Comparison of ENCODE assay signal across 8 cellular contexts in genomic region chrX:134377537-134377936, GRCh38. TPM values are rescaled to one million over a fixed set of nuclear protein-coding genes. Genes with fewer than 3 reads are reported as not detected.
DNase-seq lines count a peak whose midpoint lies in the region; ATAC-seq and TF ChIP-seq lines count a peak whose summit lies in the region.

No MANE protein-coding gene starts in this region.

- intact Hi-C loops in HCT116 (cut with micrococcal nuclease) = no loop called here
- intact Hi-C loops in spleen (cut with DNase I; ENCODE audit: low total_unique reads) = no loop called here
- intact Hi-C loops in posterior vena cava (cut with DNase I) = no loop called here

- H3K27ac ChIP-seq in HCT116 (ENCODE audit: low read depth, low read length) = no peak overlapping the region
- no peak overlapping the region for H3K27ac ChIP-seq in spleen

- peaks cover 17% of the 10 kb centered on the region for H3K36me3 Mint-ChIP-seq in activated naive CD4-positive, alpha-beta T cell treated with anti-CD3 and anti-CD28 coated beads, Interleukin-2, amount 10 ng/mL, durations not matched to agents 7 days and 5 days
- H3K36me3 Mint-ChIP-seq in nephron progenitor cell (ENCODE audit: low read depth) = peaks cover 38% of the 10 kb centered on the region

- TF ChIP-seq CTCF in HCT116 (IDR thresholded peaks at IDR 0.05 in 2 of 3, conservative IDR thresholded peaks at IDR 0.05 in 1 of 3; ENCODE audit: borderline replicate concordance in 1 of 3, insufficient read depth in 1 of 3, low read depth in 2 of 3, low read length in 2 of 3) (peak in 2 of 3 experiments; percentile 22 to 45; a peak in 2 of 6 replicates), nephron progenitor cell (IDR thresholded peaks at IDR 0.05) (no peak), spleen (IDR thresholded peaks at IDR 0.05 in 8 of 11, conservative IDR thresholded peaks at IDR 0.05 in 3 of 11) (peak in 1 of 11 experiments; percentile 9)

- no peaks in the 10 kb centered on the region for H3K27me3 ChIP-seq in HCT116 (ENCODE audit: insufficient read depth, low read length)
- peaks cover 0 to 4% (median 0%) of the 10 kb centered on the region in 7 donors for H3K27me3 ChIP-seq in spleen (replicated peaks in 1 of 7)

- H3K36me3 ChIP-seq in HCT116 (ENCODE audit: control insufficient read depth in 1 of 2, insufficient read depth in 2 of 2, low read length in 2 of 2) (peaks cover 0 to 3% of the 10 kb centered on the region in 2 experiments; a peak in 1 of 4 replicates), spleen (peaks cover 0 to 42% (median 6%) of the 10 kb centered on the region in 6 donors)

- WGBS in spleen, 5 donors = 43 to 50% (median 44%) methylated on average over 5 of the region's 5 CpGs

- POLR2A ChIA-PET in HCT116 (lab: Charles Lee) = no interaction called here

- H3K9ac ChIP-seq in HCT116 (ENCODE audit: low read length) = no peak overlapping the region

- CTCF ChIA-PET in HCT116 (lab: Charles Lee) = interaction anchor here (0.7 to 1.0 kb wide), 3 partner anchors 11 to 108 kb away, joined by 3 to 5 read pairs (median 3); no protein-coding TSS in a partner anchor
- CTCF ChIA-PET in activated naive CD4-positive, alpha-beta T cell treated with anti-CD3 and anti-CD28 coated beads, Interleukin-2, amount 10 ng/mL, durations not matched to agents 7 days and 5 days (lab: Charles Lee) = interaction anchor here (0.6 kb wide), 2 partner anchors 208 to 451 kb away, joined by 3 to 5 read pairs; no protein-coding TSS in a partner anchor

- no TSS peak for BruUV-seq in HCT116 (replicated peaks; lab: Mats Ljungman, UMichigan)

- H4K20me1 ChIP-seq in HCT116 (ENCODE audit: insufficient read depth) = no peaks in the 10 kb centered on the region

- peak; percentile 16; the same call in 1 of the 2 replicates for TF ChIP-seq RAD21 in HCT116 (IDR thresholded peaks at IDR 0.05; ENCODE audit: low read depth)

- H3K4me3 ChIP-seq in HCT116 (replicated peaks in 1 of 2; ENCODE audit: low read depth in 1 of 2, low read length in 2 of 2) = no peak overlapping the region
- no peak overlapping the region for H3K4me3 ChIP-seq in spleen

- DNase-seq in GF-D8 (lab: John Stamatoyannopoulos, UW) (peak; percentile 13), HCT116 (ENCODE audit: low read depth, low spot score) (no peak), NCI-H2171 treated with DMSO at 0.1 percent for 48 hours (lab: John Stamatoyannopoulos, UW) (peak; percentile 11), nephron progenitor cell (peak; percentile 11), spleen (no peak), posterior vena cava (ENCODE audit: low spot score) (no peak)
- DNase-seq in activated naive CD4-positive, alpha-beta T cell treated with anti-CD3 and anti-CD28 coated beads, Interleukin-2, amount 10 ng/mL, durations not matched to agents 7 days and 5 days = peak; percentile 25

- H3K9me3 ChIP-seq in HCT116 (ENCODE audit: control insufficient read depth in 1 of 2, insufficient read depth in 1 of 2, low read depth in 1 of 2, low read length in 2 of 2) (no peaks in the 10 kb centered on the region), spleen (no peaks in the 10 kb centered on the region)

- H3K4me2 ChIP-seq in HCT116 (ENCODE audit: low read length) = no peak overlapping the region

- H3K27me3 Mint-ChIP-seq in activated naive CD4-positive, alpha-beta T cell treated with anti-CD3 and anti-CD28 coated beads, Interleukin-2, amount 10 ng/mL, durations not matched to agents 7 days and 5 days = no peaks in the 10 kb centered on the region
- H3K27me3 Mint-ChIP-seq in nephron progenitor cell (ENCODE audit: low read depth, poor library complexity) = no peaks in the 10 kb centered on the region

- H3K4me1 Mint-ChIP-seq in activated naive CD4-positive, alpha-beta T cell treated with anti-CD3 and anti-CD28 coated beads, Interleukin-2, amount 10 ng/mL, durations not matched to agents 7 days and 5 days = peaks cover 24% of the 10 kb centered on the region
- peaks cover 17% of the 10 kb centered on the region for H3K4me1 Mint-ChIP-seq in nephron progenitor cell

- H3K9me2 ChIP-seq in HCT116 (ENCODE audit: insufficient read depth) = no peaks in the 10 kb centered on the region

- no peak overlapping the region for H3K27ac Mint-ChIP-seq in activated naive CD4-positive, alpha-beta T cell treated with anti-CD3 and anti-CD28 coated beads, Interleukin-2, amount 10 ng/mL, durations not matched to agents 7 days and 5 days
- no peak overlapping the region for H3K27ac Mint-ChIP-seq in nephron progenitor cell

- ATAC-seq in HCT116 (no peak), GM19455 (IDR thresholded peaks at IDR 0.05; ENCODE audit: unreplicated experiment) (no peak)

- H3K9me3 Mint-ChIP-seq in activated naive CD4-positive, alpha-beta T cell treated with anti-CD3 and anti-CD28 coated beads, Interleukin-2, amount 10 ng/mL, durations not matched to agents 7 days and 5 days = no peaks in the 10 kb centered on the region
- peaks cover 7% of the 10 kb centered on the region for H3K9me3 Mint-ChIP-seq in nephron progenitor cell

- H3K4me1 ChIP-seq in HCT116 (ENCODE audit: control insufficient read depth in 1 of 2, insufficient read depth in 2 of 2, low read length in 2 of 2) = peaks cover 0 to 10% of the 10 kb centered on the region in 2 experiments; a peak in 2 of 4 replicates
- peaks cover 0 to 40% (median 22%) of the 10 kb centered on the region in 6 donors for H3K4me1 ChIP-seq in spleen

- peaks cover 52% of the 10 kb centered on the region for H3K79me2 ChIP-seq in HCT116 (ENCODE audit: insufficient read depth, low read length)

- H3K4me3 Mint-ChIP-seq in activated naive CD4-positive, alpha-beta T cell treated with anti-CD3 and anti-CD28 coated beads, Interleukin-2, amount 10 ng/mL, durations not matched to agents 7 days and 5 days = no peak overlapping the region
- no peak overlapping the region for H3K4me3 Mint-ChIP-seq in nephron progenitor cell

- TF ChIP-seq POLR2A in HCT116 (IDR thresholded peaks at IDR 0.05; ENCODE audit: borderline replicate concordance, extremely low read depth, insufficient read depth, insufficient read length) = no peak
- no peak for TF ChIP-seq POLR2A in spleen (IDR thresholded peaks at IDR 0.05)

- RAD21 ChIA-PET in HCT116 (lab: Charles Lee; ENCODE audit: low non-redundant PET in 1 of 2, low total read pairs in 2 of 2, uncharacterized antibody in 2 of 2, unreplicated experiment in 2 of 2) = no interaction called here

- no peak overlapping the region for H2AFZ ChIP-seq in HCT116 (ENCODE audit: low read depth, low read length, poor library complexity, severe bottlenecking)

TF ChIP-seq in HCT116, 20 proteins besides CTCF, POLR2A, EP300 and RAD21 (continues in another document):
- no peak for TF ChIP-seq ZBTB33 (IDR thresholded peaks at IDR 0.05; ENCODE audit: extremely low read depth, insufficient replicate concordance, low read length)
- no peak for TF ChIP-seq EGR1 (IDR thresholded peaks at IDR 0.05; ENCODE audit: low read depth)
- no peak for TF ChIP-seq CBX3 (IDR thresholded peaks at IDR 0.05; ENCODE audit: low read depth)
- TF ChIP-seq SP1 (IDR thresholded peaks at IDR 0.05; ENCODE audit: low read depth) = no peak
- TF ChIP-seq TCF7L2 (IDR thresholded peaks at IDR 0.05; ENCODE audit: borderline replicate concordance, extremely low read depth, insufficient read depth, insufficient read length) = no peak
- no peak for TF ChIP-seq FOSL1 (IDR thresholded peaks at IDR 0.05; ENCODE audit: low read depth)
- TF ChIP-seq ZNF274 (IDR thresholded peaks at IDR 0.05; ENCODE audit: low read depth, low read length) = no peak
- TF ChIP-seq JUND (IDR thresholded peaks at IDR 0.05) = no peak
- TF ChIP-seq, protein P1, sequence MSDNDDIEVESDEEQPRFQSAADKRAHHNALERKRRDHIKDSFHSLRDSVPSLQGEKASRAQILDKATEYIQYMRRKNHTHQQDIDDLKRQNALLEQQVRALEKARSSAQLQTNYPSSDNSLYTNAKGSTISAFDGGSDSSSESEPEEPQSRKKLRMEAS (IDR thresholded peaks at IDR 0.05) = no peak

RNA-seq across cellular contexts. Expression of gene PHF6, which starts 4.4 kb away (rescaled TPM):
- total RNA-seq in HCT116 (2021; ENCODE audit: unreplicated experiment) (40.4 TPM), spleen (10 to 100 TPM; 21.4 to 33.4 (median 27.5) TPM), posterior vena cava (10 to 100 TPM; 15.5 to 15.9 TPM)
- polyA plus RNA-seq in HCT116 (2012) = 7.2 and 11.2 TPM in 2 replicates
- polyA plus RNA-seq in spleen = 10 to 100 TPM in 2 of 3 donors, 1 to 10 TPM in 1; 9.7 to 13.3 (median 11.7) TPM

Comparison
In these comparisons a context has a peak if more than half of its experiments do, and no peak if none do; other contexts are left out.
1. DNase-seq: peak in GF-D8 (single experiment), NCI-H2171 treated with DMSO at 0.1 percent for 48 hours (single experiment), activated naive CD4-positive, alpha-beta T cell treated with anti-CD3 and anti-CD28 coated beads, Interleukin-2, amount 10 ng/mL, durations not matched to agents 7 days and 5 days (single experiment) and nephron progenitor cell (single experiment); none in HCT116 (single experiment), spleen (single experiment) and posterior vena cava (single experiment).